9 cellular contexts compared by ENCODE assay signal in genomic region chr4:2059034-2059725, GRCh38. TPM values are rescaled to one million over a fixed set of nuclear protein-coding genes. Genes with fewer than 3 reads are reported as not detected.
DNase-seq lines count a peak whose midpoint lies in the region; ATAC-seq, FAIRE-seq and TF ChIP-seq lines count a peak whose summit lies in the region.
"Had no signal": no experiment of that assay in that cellular context is flagged by ENCODE, and none has a peak within 500 bp of the region (broad histone marks: within the 10 kb centered on the region; RNA-seq: fewer than 3 reads in every experiment).

A gene with protein sequence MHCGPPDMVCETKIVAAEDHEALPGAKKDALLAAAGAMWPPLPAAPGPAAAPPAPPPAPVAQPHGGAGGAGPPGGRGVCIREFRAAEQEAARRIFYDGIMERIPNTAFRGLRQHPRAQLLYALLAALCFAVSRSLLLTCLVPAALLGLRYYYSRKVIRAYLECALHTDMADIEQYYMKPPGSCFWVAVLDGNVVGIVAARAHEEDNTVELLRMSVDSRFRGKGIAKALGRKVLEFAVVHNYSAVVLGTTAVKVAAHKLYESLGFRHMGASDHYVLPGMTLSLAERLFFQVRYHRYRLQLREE (plus strand): TSS chr4:2059327. CDS start chr4:2059512, 185 bp downstream.

- intact Hi-C loops in activated CD4-positive, alpha-beta T cell treated with anti-CD3 and anti-CD28 coated beads for 36 hours (cut with DNase I, micrococcal nuclease), result loop anchor here (2.0 kb wide), 1 partner anchor 16 kb away; no protein-coding TSS in a partner anchor
- intact Hi-C loops in left lung (cut with DNase I), result no loop called here

- CTCF ChIA-PET in activated CD4-positive, alpha-beta T cell treated with anti-CD3 and anti-CD28 coated beads for 36 hours (lab: Charles Lee), result interaction anchor here (0.7 kb wide), 1 partner anchor 150 kb away, joined by 3 read pairs; no protein-coding TSS in a partner anchor
- CTCF ChIA-PET in activated CD4-positive, alpha-beta T cell treated with anti-CD3 and anti-CD28 coated beads, Interleukin-2, amount 10 ng/mL, durations not matched to agents 7 days and 5 days (lab: Charles Lee), result interaction anchor here (1.4 kb wide), 1 partner anchor 11 kb away, joined by 3 read pairs; no protein-coding TSS in a partner anchor

- H3K4me1 Mint-ChIP-seq in activated CD4-positive, alpha-beta T cell treated with anti-CD3 and anti-CD28 coated beads for 36 hours, result peaks cover 2% of the 10 kb centered on the region
- peaks cover 2% of the 10 kb centered on the region for H3K4me1 Mint-ChIP-seq in activated CD4-positive, alpha-beta T cell treated with anti-CD3 and anti-CD28 coated beads, Interleukin-2, amount 10 ng/mL, durations not matched to agents 7 days and 5 days

- in situ Hi-C loops in T47D (cut with HindIII; ENCODE audit: low pct_unique_long_range_greater_than_20kb, low sequenced_read_pairs), result no loop called here

- POLR2A ChIA-PET in activated CD4-positive, alpha-beta T cell treated with anti-CD3 and anti-CD28 coated beads for 36 hours (lab: Charles Lee), result no interaction called here
- POLR2A ChIA-PET in activated CD4-positive, alpha-beta T cell treated with anti-CD3 and anti-CD28 coated beads, Interleukin-2, amount 10 ng/mL, durations not matched to agents 7 days and 5 days (lab: Charles Lee), result no interaction called here

- no CpG with 5 or more reads among the region's 122 CpGs for WGBS in suprapubic skin

- H3K27ac ChIP-seq in left lung, result no peak within 1 kb of the TSS
- no peak within 1 kb of the TSS for H3K27ac ChIP-seq in suprapubic skin

- TF ChIP-seq POLR2A in suprapubic skin (IDR thresholded peaks at IDR 0.05), result no peak
- no peak for TF ChIP-seq POLR2A in GM12892 (IDR thresholded peaks at IDR 0.05; ENCODE audit: low read depth, low read length)

- no peak within 1 kb of the TSS for H3K27ac Mint-ChIP-seq in activated CD4-positive, alpha-beta T cell treated with anti-CD3 and anti-CD28 coated beads for 36 hours
- H3K27ac Mint-ChIP-seq in activated CD4-positive, alpha-beta T cell treated with anti-CD3 and anti-CD28 coated beads, Interleukin-2, amount 10 ng/mL, durations not matched to agents 7 days and 5 days, result no peak within 1 kb of the TSS

- TF ChIP-seq CTCF in left lung (IDR thresholded peaks at IDR 0.05) (no peak), suprapubic skin (IDR thresholded peaks at IDR 0.05) (no peak)

- H3K9me3 Mint-ChIP-seq in activated CD4-positive, alpha-beta T cell treated with anti-CD3 and anti-CD28 coated beads for 36 hours (ENCODE audit: low read depth), result no peaks in the 10 kb centered on the region
- H3K9me3 Mint-ChIP-seq in activated CD4-positive, alpha-beta T cell treated with anti-CD3 and anti-CD28 coated beads, Interleukin-2, amount 10 ng/mL, durations not matched to agents 7 days and 5 days, result no peaks in the 10 kb centered on the region

- no peak within 1 kb of the TSS for H3K4me3 Mint-ChIP-seq in activated CD4-positive, alpha-beta T cell treated with anti-CD3 and anti-CD28 coated beads for 36 hours
- no peak within 1 kb of the TSS for H3K4me3 Mint-ChIP-seq in activated CD4-positive, alpha-beta T cell treated with anti-CD3 and anti-CD28 coated beads, Interleukin-2, amount 10 ng/mL, durations not matched to agents 7 days and 5 days

- H3K4me3 ChIP-seq in left lung (peak within 1 kb of the TSS in 1 of 2 donors; percentile 21), suprapubic skin (peak within 1 kb of the TSS; percentile 52)

- H3K4me1 ChIP-seq in left lung (peaks cover 3 to 10% of the 10 kb centered on the region in 2 donors), suprapubic skin (peaks cover 26% of the 10 kb centered on the region)

- TF ChIP-seq EP300 in suprapubic skin (IDR thresholded peaks at IDR 0.05), result no peak

- no peak for FAIRE-seq in GM12892 (lab: Jason Lieb, UNC)
- FAIRE-seq: G401.6 had no signal

- H3K36me3 Mint-ChIP-seq in activated CD4-positive, alpha-beta T cell treated with anti-CD3 and anti-CD28 coated beads for 36 hours (ENCODE audit: low read depth), result no peaks in the 10 kb centered on the region
- no peaks in the 10 kb centered on the region for H3K36me3 Mint-ChIP-seq in activated CD4-positive, alpha-beta T cell treated with anti-CD3 and anti-CD28 coated beads, Interleukin-2, amount 10 ng/mL, durations not matched to agents 7 days and 5 days (ENCODE audit: low read depth)

- H3K9me3 ChIP-seq in left lung, result no peaks in the 10 kb centered on the region
- H3K9me3 ChIP-seq in suprapubic skin, result no peaks in the 10 kb centered on the region

- peak; percentile 56 for ATAC-seq in activated CD4-positive, alpha-beta T cell treated with anti-CD3 and anti-CD28 coated beads for 36 hours
- ATAC-seq in left lung, result peak; percentile 49

- peaks cover 37 to 90% of the 10 kb centered on the region in 2 donors for H3K27me3 ChIP-seq in left lung
- peaks cover 86% of the 10 kb centered on the region for H3K27me3 ChIP-seq in suprapubic skin

- DNase-seq in activated CD4-positive, alpha-beta T cell treated with anti-CD3 and anti-CD28 coated beads for 36 hours, result peak; percentile 51
- no peak for DNase-seq in activated CD4-positive, alpha-beta T cell treated with anti-CD3 and anti-CD28 coated beads, Interleukin-2, amount 10 ng/mL, durations not matched to agents 7 days and 5 days
- DNase-seq in NCI-H510A treated with DMSO at 0.1 percent for 48 hours (lab: John Stamatoyannopoulos, UW), result peak; percentile 17
- DNase-seq in T47D (ENCODE audit: low read depth in 1 of 2, low spot score in 1 of 2), result peak; percentile 32 to 68
- DNase-seq in left lung, result peak in 1 of 2 donors; percentile 63
- DNase-seq in suprapubic skin (ENCODE audit: low spot score in 2 of 2), result no peak
- no peak for DNase-seq in GM12892 (ENCODE audit: insufficient read length)
- DNase-seq in DMS153 (lab: John Stamatoyannopoulos, UW), result no peak

- H3K36me3 ChIP-seq in left lung, result no peaks in the 10 kb centered on the region
- no peaks in the 10 kb centered on the region for H3K36me3 ChIP-seq in suprapubic skin

- H3K27me3 Mint-ChIP-seq in activated CD4-positive, alpha-beta T cell treated with anti-CD3 and anti-CD28 coated beads for 36 hours, result peaks cover 22% of the 10 kb centered on the region
- H3K27me3 Mint-ChIP-seq in activated CD4-positive, alpha-beta T cell treated with anti-CD3 and anti-CD28 coated beads, Interleukin-2, amount 10 ng/mL, durations not matched to agents 7 days and 5 days, result peaks cover 32% of the 10 kb centered on the region

RNA-seq across cellular contexts. Expression of the gene that starts here (rescaled TPM):
- total RNA-seq in activated CD4-positive, alpha-beta T cell treated with anti-CD3 and anti-CD28 coated beads for 36 hours, result under 1 TPM; 0.39 to 0.55 TPM
- total RNA-seq in activated CD4-positive, alpha-beta T cell treated with anti-CD3 and anti-CD28 coated beads, Interleukin-2, amount 10 ng/mL, durations not matched to agents 7 days and 5 days, result under 1 TPM in 1 of 2 experiments, not detected in 1; 0.07 TPM
- under 1 TPM; 0.23 to 0.24 TPM for total RNA-seq in left lung
- 1 to 10 TPM; 1.0 to 2.8 (median 1.6) TPM for total RNA-seq in suprapubic skin
- polyA plus RNA-seq in GM12892 (2012; ENCODE audit: missing spikeins), result not detected

Comparison
In these comparisons a context has a peak if more than half of its experiments do, and no peak if none do; other contexts are left out.
1. Peak in DNase-seq and ATAC-seq in activated CD4-positive, alpha-beta T cell treated with anti-CD3 and anti-CD28 coated beads for 36 hours; RNA of the gene not detected or under 1 TPM.
2. Peak in ATAC-seq in left lung; RNA of the gene not detected or under 1 TPM.
3. DNase-seq: peak in NCI-H510A treated with DMSO at 0.1 percent for 48 hours (single experiment) and T47D (2 of 2); none in activated CD4-positive, alpha-beta T cell treated with anti-CD3 and anti-CD28 coated beads, Interleukin-2, amount 10 ng/mL, durations not matched to agents 7 days and 5 days (single experiment), suprapubic skin (0 of 2), GM12892 (single experiment) and DMS153 (single experiment).
4. intact Hi-C loops: an anchor here in activated CD4-positive, alpha-beta T cell treated with anti-CD3 and anti-CD28 coated beads for 36 hours (2.0 kb wide); none called in left lung.